Comparison of ENCODE assay signal across 21 cellular contexts in the genomic region with DNA sequence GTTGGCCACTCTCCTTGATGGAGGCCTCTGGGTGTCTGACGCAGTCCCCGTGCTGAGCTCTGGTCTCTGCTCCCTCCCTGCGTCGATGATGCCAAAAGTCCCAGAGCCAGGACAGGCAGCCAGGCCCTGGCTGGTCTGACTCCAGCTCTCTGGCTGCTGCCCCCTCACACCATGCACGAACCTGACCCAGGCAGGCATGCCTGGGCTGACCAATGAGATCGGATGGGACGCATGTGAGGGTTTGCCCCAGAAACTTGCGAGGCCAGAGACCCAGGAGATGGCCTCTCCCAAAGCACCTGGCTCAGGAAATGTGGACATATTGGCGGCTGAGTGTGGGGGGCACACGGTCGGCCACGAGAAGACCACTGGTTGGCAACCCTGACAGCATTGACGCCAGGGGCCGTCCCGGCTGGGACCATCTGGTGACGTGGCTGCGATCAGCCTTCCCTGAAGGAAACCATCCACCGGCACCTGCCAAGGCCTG. TPM values are rescaled to one million over a fixed set of nuclear protein-coding genes. Genes with fewer than 3 reads are reported as not detected.
A peak's percentile ranks its signal among the peaks of the same experiment; 100 is the strongest.
DNase-seq lines count a peak whose midpoint lies in the region; ATAC-seq and TF ChIP-seq lines count a peak whose summit lies in the region.
"Had no signal": no experiment of that assay in that cellular context is flagged by ENCODE, and none has a peak within 500 bp of the region (broad histone marks: within the 10 kb centered on the region; RNA-seq: fewer than 3 reads in every experiment).

No MANE protein-coding gene starts in this region.

- H3K36me3 ChIP-seq in colonic mucosa: no peaks in the 10 kb centered on the region
- H3K36me3 ChIP-seq: BLaER1 had no signal

- H3K36me3 Mint-ChIP-seq in progenitor cell of endocrine pancreas (ENCODE audit: insufficient read depth) (no peaks in the 10 kb centered on the region), glutamatergic neuron (ENCODE audit: unreplicated experiment) (no peaks in the 10 kb centered on the region)
- H3K36me3 Mint-ChIP-seq: CD4-positive, alpha-beta memory T cell had no signal

- ATAC-seq in HG02981 (IDR thresholded peaks at IDR 0.05; ENCODE audit: unreplicated experiment): no peak
- ATAC-seq: K562, SK-N-SH treated with all-trans-retinoic acid at 6 μM for 48 hours had no signal

- H3K4me1 ChIP-seq in colonic mucosa: no peaks in the 10 kb centered on the region

- peak overlapping the region; percentile 50 for H3K27ac Mint-ChIP-seq in progenitor cell of endocrine pancreas
- H3K27ac Mint-ChIP-seq in glutamatergic neuron (ENCODE audit: unreplicated experiment): no peak overlapping the region
- H3K27ac Mint-ChIP-seq: CD4-positive, alpha-beta memory T cell had no signal

- H3K4me3 Mint-ChIP-seq in progenitor cell of endocrine pancreas (ENCODE audit: low read depth) (no peak overlapping the region), glutamatergic neuron (ENCODE audit: unreplicated experiment) (no peak overlapping the region)
- H3K4me3 Mint-ChIP-seq: CD4-positive, alpha-beta memory T cell had no signal

- no peak overlapping the region for H3K27ac ChIP-seq in colonic mucosa
- H3K27ac ChIP-seq: BLaER1 had no signal

- H3K9me3 ChIP-seq in colonic mucosa: no peaks in the 10 kb centered on the region
- H3K9me3 ChIP-seq: BLaER1 had no signal

- TF ChIP-seq CTCF in colonic mucosa (IDR thresholded peaks at IDR 0.05) (no peak), progenitor cell of endocrine pancreas (IDR thresholded peaks at IDR 0.05; ENCODE audit: unreplicated experiment) (no peak), glutamatergic neuron (IDR thresholded peaks at IDR 0.05; ENCODE audit: partially characterized antibody, unreplicated experiment) (no peak)

- no peaks in the 10 kb centered on the region for H3K27me3 ChIP-seq in colonic mucosa
- H3K27me3 ChIP-seq: BLaER1 had no signal

- no peaks in the 10 kb centered on the region for H3K9me3 Mint-ChIP-seq in progenitor cell of endocrine pancreas (ENCODE audit: low read depth)
- peaks cover 4% of the 10 kb centered on the region for H3K9me3 Mint-ChIP-seq in glutamatergic neuron (ENCODE audit: unreplicated experiment)
- H3K9me3 Mint-ChIP-seq: CD4-positive, alpha-beta memory T cell had no signal

- H3K9ac ChIP-seq in colonic mucosa (ENCODE audit: low read depth in 2 of 2, low read length in 2 of 2): no peak overlapping the region
- H3K9ac ChIP-seq: BLaER1 had no signal

- peak; percentile 8 for DNase-seq in D341Med (ENCODE audit: low spot score)
- peak; percentile 15 for DNase-seq in colonic mucosa
- peak; percentile 11 for DNase-seq in iPS-NIHi7 (ENCODE audit: extremely low spot score)
- DNase-seq in progenitor cell of endocrine pancreas (ENCODE audit: low spot score, unreplicated experiment): peak; percentile 8
- DNase-seq in DMS 273 treated with DMSO at 0.1 percent for 48 hours (lab: John Stamatoyannopoulos, UW): no peak
- no peak for DNase-seq in glutamatergic neuron
- DNase-seq in KG1 (lab: John Stamatoyannopoulos, UW): no peak
- DNase-seq: Calu3; CD4-positive, alpha-beta memory T cell; NCI-H1105 treated with DMSO at 0.1 percent for 48 hours; NCI-H1694; NCI-H2081 treated with DMSO at 0.1 percent for 48 hours; NCI-H748 treated with DMSO at 0.1 percent for 48 hours; NK-92 treated with Interleukin-12 subunit alpha and Interleukin-12 subunit beta, amount 100 ng/mL, for 24 hours; SHP77 treated with DMSO at 0.1 percent for 48 hours had no signal

- intact Hi-C loops in colonic mucosa (cut with DNase I): loop anchor here (5.0 kb wide), 1 partner anchor 68 kb away; no protein-coding TSS in a partner anchor

- H3K27me3 Mint-ChIP-seq in progenitor cell of endocrine pancreas: peaks cover 55% of the 10 kb centered on the region
- H3K27me3 Mint-ChIP-seq in glutamatergic neuron (ENCODE audit: unreplicated experiment): peaks cover 4% of the 10 kb centered on the region

- no peak overlapping the region for H3K4me3 ChIP-seq in colonic mucosa
- H3K4me3 ChIP-seq: BLaER1, K562 had no signal

- H3K4me1 Mint-ChIP-seq in progenitor cell of endocrine pancreas (ENCODE audit: low read depth): peaks cover 29% of the 10 kb centered on the region
- H3K4me1 Mint-ChIP-seq in glutamatergic neuron (ENCODE audit: low read depth, unreplicated experiment): peaks cover 7% of the 10 kb centered on the region
- H3K4me1 Mint-ChIP-seq: CD4-positive, alpha-beta memory T cell had no signal

RNA-seq across cellular contexts. Expression of gene FRMD1, which starts 51.2 kb away (rescaled TPM):
- total RNA-seq in colonic mucosa (10 to 100 TPM in 1 of 2 donors, 1 to 10 TPM in 1; 2.3 to 21.0 TPM), progenitor cell of endocrine pancreas (not detected in 2 replicates), glutamatergic neuron (ENCODE audit: unreplicated experiment) (not detected)
- total RNA-seq: A673; Calu3; CD4-positive, alpha-beta memory T cell; NCI-H460 had no signal

Comparison
In these comparisons a context has a peak if more than half of its experiments do, and no peak if none do; other contexts are left out.
1. DNase-seq: peak in D341Med (single experiment), colonic mucosa (single experiment), iPS-NIHi7 (single experiment) and progenitor cell of endocrine pancreas (single experiment); none in DMS 273 treated with DMSO at 0.1 percent for 48 hours (single experiment), glutamatergic neuron (single experiment) and KG1 (single experiment).